ENCODE assay signal across 9 cellular contexts in genomic region chr5:42399702-42400101, GRCh38. TPM values are rescaled to one million over a fixed set of nuclear protein-coding genes. Genes with fewer than 3 reads are reported as not detected.
"Had no signal": no experiment of that assay in that cellular context is flagged by ENCODE, and none has a peak within 500 bp of the region (broad histone marks: within the 10 kb centered on the region; RNA-seq: fewer than 3 reads in every experiment).

No MANE protein-coding gene starts in this region.

- H3K4me1 ChIP-seq: HAP-1 had no signal

- H3K9ac ChIP-seq: GM23248 had no signal

- ATAC-seq: HCT116 had no signal

- H3K36me3 ChIP-seq: HAP-1 had no signal

- H2AFZ ChIP-seq: GM23248 had no signal

- H3K4me3 ChIP-seq: GM23248, HAP-1 had no signal

- H3K4me3 Mint-ChIP-seq: HFFc6 had no signal

- H3K9me3 ChIP-seq: HAP-1 had no signal

- DNase-seq: GM23248, GOT3, H7, HFFc6, IMR-90 had no signal

- H3K27ac ChIP-seq: GM23248 had no signal

- H3K27ac Mint-ChIP-seq: HFFc6 had no signal

- FAIRE-seq: HTR-8/SVneo had no signal

RNA-seq across cellular contexts. Expression of gene GHR, which starts 23.5 kb away (rescaled TPM):
- total RNA-seq: HT-29 had no signal
